Comparison of ENCODE assay signal across 22 cellular contexts in genomic region chr13:20519887-20520286, GRCh38. TPM values are rescaled to one million over a fixed set of nuclear protein-coding genes. Genes with fewer than 3 reads are reported as not detected.
DNase-seq lines count a peak whose midpoint lies in the region; ATAC-seq, FAIRE-seq and TF ChIP-seq lines count a peak whose summit lies in the region.
"Had no signal": no experiment of that assay in that cellular context is flagged by ENCODE, and none has a peak within 500 bp of the region (broad histone marks: within the 10 kb centered on the region; RNA-seq: fewer than 3 reads in every experiment).

No MANE protein-coding gene starts in this region.

- TF ChIP-seq RAD21 in GM12878 (IDR thresholded peaks at IDR 0.05; ENCODE audit: insufficient read depth, low read depth, low read length) = no peak

- H3K9me3 ChIP-seq in GM12878 (replicated peaks; ENCODE audit: control insufficient read depth, insufficient read depth, low read length) (no peaks in the 10 kb centered on the region; the same call in 2 of the 3 replicates), kidney (ENCODE audit: control insufficient read depth in 1 of 2, low read length in 2 of 2) (no peaks in the 10 kb centered on the region)

- no peak overlapping the region for H3K27ac ChIP-seq in GM12878 (ENCODE audit: control insufficient read depth, insufficient read depth)
- peak overlapping the region; percentile 86 to 98 for H3K27ac ChIP-seq in kidney (ENCODE audit: low read depth in 2 of 2, low read length in 2 of 2)
- H3K27ac ChIP-seq: C4-2B had no signal

- no peaks in the 10 kb centered on the region; the same call in 1 of the 2 replicates for H3K4me1 ChIP-seq in GM12878 (ENCODE audit: control insufficient read depth, insufficient read depth, low read length)
- peaks cover 19 to 33% of the 10 kb centered on the region in 2 donors for H3K4me1 ChIP-seq in kidney (ENCODE audit: control insufficient read depth in 1 of 2, insufficient read depth in 1 of 2, low read depth in 1 of 2, low read length in 2 of 2)

- CTCF ChIA-PET in GM12878 (lab: Yijun Ruan, JAX) = no interaction called here
- CTCF ChIA-PET in activated CD4-positive, alpha-beta memory T cell treated with anti-CD3 and anti-CD28 coated beads for 36 hours (lab: Charles Lee) = no interaction called here

- peaks cover 7% of the 10 kb centered on the region for H3K36me3 Mint-ChIP-seq in memory B cell
- H3K36me3 Mint-ChIP-seq in activated CD4-positive, alpha-beta memory T cell treated with anti-CD3 and anti-CD28 coated beads for 36 hours = no peaks in the 10 kb centered on the region
- H3K36me3 Mint-ChIP-seq in activated naive CD8-positive, alpha-beta T cell treated with anti-CD3 and anti-CD28 coated beads, Interleukin-2, amount 50 U/mL, for 24 hours (ENCODE audit: low read depth) = peaks cover 1% of the 10 kb centered on the region

- RAD21 ChIA-PET in GM12878 (lab: Charles Lee; ENCODE audit: unreplicated experiment) = no interaction called here

- peaks cover 15% of the 10 kb centered on the region for H3K4me1 Mint-ChIP-seq in memory B cell
- H3K4me1 Mint-ChIP-seq in activated CD4-positive, alpha-beta memory T cell treated with anti-CD3 and anti-CD28 coated beads for 36 hours (ENCODE audit: low read depth) = peaks cover 16% of the 10 kb centered on the region
- H3K4me1 Mint-ChIP-seq in activated naive CD8-positive, alpha-beta T cell treated with anti-CD3 and anti-CD28 coated beads, Interleukin-2, amount 50 U/mL, for 24 hours = peaks cover 11% of the 10 kb centered on the region

- TF ChIP-seq CTCF in AG09319 (IDR thresholded peaks at IDR 0.05; ENCODE audit: low read depth, low read length) = no peak
- no peak for TF ChIP-seq CTCF in GM12878 (IDR thresholded peaks at IDR 0.05 in 2 of 3, conservative IDR thresholded peaks at IDR 0.05 in 1 of 3; ENCODE audit: control insufficient read depth in 2 of 3, extremely low read depth in 1 of 3, insufficient read depth in 1 of 3, low read depth in 3 of 3, low read length in 3 of 3)
- TF ChIP-seq CTCF in kidney (IDR thresholded peaks at IDR 0.05; ENCODE audit: borderline replicate concordance, extremely low read depth, insufficient read depth) = no peak

- FAIRE-seq in GM12878 (lab: Jason Lieb, UNC) (no peak), kidney (lab: Jason Lieb, UNC) (peak; percentile 91)
- FAIRE-seq: H54, K562 had no signal

- H3K27me3 ChIP-seq in GM12878 (replicated peaks in 1 of 2; ENCODE audit: control insufficient read depth in 2 of 2, insufficient read depth in 2 of 2, low read length in 1 of 2) = no peaks in the 10 kb centered on the region

- no peak overlapping the region for H2AFZ ChIP-seq in GM12878 (ENCODE audit: control insufficient read depth, low read depth, low read length)

- SMC1A ChIA-PET in GM12878 (lab: Charles Lee; ENCODE audit: uncharacterized antibody, unreplicated experiment) = no interaction called here

- peak overlapping the region; percentile 2 for H3K27ac Mint-ChIP-seq in memory B cell
- H3K27ac Mint-ChIP-seq in activated CD4-positive, alpha-beta memory T cell treated with anti-CD3 and anti-CD28 coated beads for 36 hours = no peak overlapping the region
- H3K27ac Mint-ChIP-seq in activated naive CD8-positive, alpha-beta T cell treated with anti-CD3 and anti-CD28 coated beads, Interleukin-2, amount 50 U/mL, for 24 hours = no peak overlapping the region

- no peak overlapping the region for H3K4me2 ChIP-seq in GM12878 (ENCODE audit: control insufficient read depth, insufficient read depth)

- H3K79me2 ChIP-seq in GM12878 (ENCODE audit: control insufficient read depth, insufficient read depth, low read length) = no peaks in the 10 kb centered on the region; the same call in 1 of the 2 replicates

- no peak overlapping the region for H3K4me3 ChIP-seq in GM12878
- H3K4me3 ChIP-seq in kidney (ENCODE audit: low read length in 2 of 2) = peak overlapping the region in 1 of 2 donors; percentile 42
- H3K4me3 ChIP-seq: K562 had no signal

- in situ Hi-C loops in GM12878 (cut with MboI) = no loop called here

- H3K9ac ChIP-seq in GM12878 (ENCODE audit: control insufficient read depth, insufficient read depth, low read length) = no peak overlapping the region
- H3K9ac ChIP-seq in kidney (ENCODE audit: low read length in 2 of 2) = peak overlapping the region in 1 of 2 donors; percentile 79

- H3K9me3 Mint-ChIP-seq in memory B cell = no peaks in the 10 kb centered on the region
- no peaks in the 10 kb centered on the region for H3K9me3 Mint-ChIP-seq in activated CD4-positive, alpha-beta memory T cell treated with anti-CD3 and anti-CD28 coated beads for 36 hours
- H3K9me3 Mint-ChIP-seq in activated naive CD8-positive, alpha-beta T cell treated with anti-CD3 and anti-CD28 coated beads, Interleukin-2, amount 50 U/mL, for 24 hours = no peaks in the 10 kb centered on the region

- DNase-seq in AG09319 (ENCODE audit: extremely low read depth, low read depth) (peak; percentile 27), GM12878 (ENCODE audit: low read depth, low spot score) (no peak), kidney (no peak), memory B cell (ENCODE audit: low spot score in 2 of 2) (no peak)
- DNase-seq in stimulated activated CD4-positive, alpha-beta T cell treated with anti-CD3 and anti-CD28 coated beads, Interleukin-12 subunit alpha, Interleukin-12 subunit beta, amount 100 ng/mL, for 4 hours = no peak
- no peak for DNase-seq in activated CD4-positive, alpha-beta memory T cell treated with anti-CD3 and anti-CD28 coated beads for 36 hours
- DNase-seq in activated naive CD8-positive, alpha-beta T cell treated with anti-CD3 and anti-CD28 coated beads, Interleukin-2, amount 50 U/mL, for 24 hours = no peak
- DNase-seq: COR-L47; DMS153; NCI-H1417; NCI-H187 treated with DMSO at 0.1 percent for 48 hours; NCI-H2171; NCI-H446; NCI-H69; NK-92 treated with Interleukin-12 subunit alpha and Interleukin-12 subunit beta, amount 100 ng/mL, for 24 hours; RPMI8226; SIG-M5 had no signal

- intact Hi-C loops in GM12878 (cut with micrococcal nuclease; ENCODE audit: unreplicated experiment) (no loop called here), kidney (cut with DNase I) (no loop called here)
- intact Hi-C loops in activated CD4-positive, alpha-beta memory T cell treated with anti-CD3 and anti-CD28 coated beads for 36 hours (cut with micrococcal nuclease) = loop anchor here (2.0 to 10.0 kb wide), 3 partner anchors 59 to 385 kb away; partner anchors contain the start of genes EEF1AKMT1 and XPO4

- no peak for TF ChIP-seq EP300 in GM12878 (IDR thresholded peaks at IDR 0.05; ENCODE audit: borderline replicate concordance in 1 of 2, control insufficient read depth in 1 of 2, low read depth in 2 of 2, low read length in 2 of 2)

- TF ChIP-seq POLR2A in GM12878 (IDR thresholded peaks at IDR 0.05; ENCODE audit: low read depth, low read length) = no peak

- no peaks in the 10 kb centered on the region for H3K27me3 Mint-ChIP-seq in memory B cell
- H3K27me3 Mint-ChIP-seq in activated CD4-positive, alpha-beta memory T cell treated with anti-CD3 and anti-CD28 coated beads for 36 hours = no peaks in the 10 kb centered on the region
- no peaks in the 10 kb centered on the region for H3K27me3 Mint-ChIP-seq in activated naive CD8-positive, alpha-beta T cell treated with anti-CD3 and anti-CD28 coated beads, Interleukin-2, amount 50 U/mL, for 24 hours

- no peaks in the 10 kb centered on the region for H4K20me1 ChIP-seq in GM12878 (ENCODE audit: control insufficient read depth, insufficient read depth)

- POLR2A ChIA-PET in GM12878 (lab: Charles Lee) = no interaction called here
- POLR2A ChIA-PET in activated CD4-positive, alpha-beta memory T cell treated with anti-CD3 and anti-CD28 coated beads for 36 hours (lab: Charles Lee) = no interaction called here

- no TSS peak for BruUV-seq in GM12878 (replicated peaks; lab: Mats Ljungman, UMichigan)

- WGBS in GM12878 (ENCODE audit: insufficient coverage, insufficient replicate concordance, low lambda C conversion rate, missing lambda C conversion rate) = 3% methylated on average over 1 of the region's 1 CpG

- ATAC-seq in GM12878 (peak; percentile 38), memory B cell (ENCODE audit: low read depth) (no peak), GM21390 (IDR thresholded peaks at IDR 0.05; ENCODE audit: unreplicated experiment) (no peak)
- no peak for ATAC-seq in activated naive CD8-positive, alpha-beta T cell treated with anti-CD3 and anti-CD28 coated beads, Interleukin-2, amount 50 U/mL, for 24 hours
- ATAC-seq: K562 had no signal

- no peak overlapping the region for H3K4me3 Mint-ChIP-seq in memory B cell
- H3K4me3 Mint-ChIP-seq in activated CD4-positive, alpha-beta memory T cell treated with anti-CD3 and anti-CD28 coated beads for 36 hours = no peak overlapping the region
- H3K4me3 Mint-ChIP-seq in activated naive CD8-positive, alpha-beta T cell treated with anti-CD3 and anti-CD28 coated beads, Interleukin-2, amount 50 U/mL, for 24 hours = no peak overlapping the region

- H3K36me3 ChIP-seq in GM12878 (ENCODE audit: control insufficient read depth in 2 of 2, insufficient read depth in 2 of 2, low read length in 1 of 2) = no peaks in the 10 kb centered on the region
- no peaks in the 10 kb centered on the region for H3K36me3 ChIP-seq in kidney (ENCODE audit: control insufficient read depth in 1 of 2, insufficient read depth in 2 of 2, low read length in 2 of 2)

RNA-seq across cellular contexts. Expression of gene CRYL1, which starts 5.8 kb away (rescaled TPM):
- 24.8 and 28.0 TPM in 2 replicates for total RNA-seq in GM12878 (2013; cell fraction: nucleolus; rRNA removed)
- 11.3 and 11.5 TPM in 2 replicates for total RNA-seq in GM12878 (2014; rRNA removed)
- total RNA-seq in GM12878 (2014; rRNA removed; fragmentation: Illumina TruSeq; extraction: Trizol) = 7.3 and 7.5 TPM in 2 replicates
- 10.4 and 10.7 TPM in 2 replicates for total RNA-seq in GM12878 (2021)
- 12.6 TPM for polyA plus RNA-seq in GM12878 (2011; ENCODE audit: low read depth)
- polyA plus RNA-seq in GM12878 (2011; rRNA removed) = 33.7 and 36.7 TPM in 2 replicates
- polyA plus RNA-seq in GM12878 (2011; cell fraction: cytosol; rRNA removed) = 38.7 and 51.2 TPM in 2 replicates
- 19.9 and 25.2 TPM in 2 replicates for polyA plus RNA-seq in GM12878 (2011; cell fraction: nucleus; rRNA removed)
- 13.4 and 17.8 TPM in 2 replicates for polyA plus RNA-seq in GM12878 (2012)
- 8.0 and 12.9 TPM in 2 replicates for polyA plus RNA-seq in GM12878 (2014; fragmentation: Illumina TruSeq; extraction: Trizol)
- polyA plus RNA-seq in GM12878 (2014; fragmentation: Nextera tagmentation; extraction: Ambion mirVana) = 1 to 10 TPM; 5.5 to 7.9 TPM
- polyA plus RNA-seq in GM12878 (2014; rRNA removed) = 11.6 and 13.8 TPM in 2 replicates
- 10 to 100 TPM; 13.0 to 13.8 TPM for polyA plus RNA-seq in GM12878 (2016; fragmentation: Nextera tagmentation; extraction: Ambion mirVana)
- 27.8 and 30.2 TPM in 2 replicates for polyA minus RNA-seq in GM12878 (2011; rRNA and poly(A)+ RNA removed)
- 4.9 and 6.0 TPM in 2 replicates for polyA minus RNA-seq in GM12878 (2011; cell fraction: cytosol; rRNA and poly(A)+ RNA removed)
- polyA minus RNA-seq in GM12878 (2011; cell fraction: nucleus; rRNA and poly(A)+ RNA removed) = 7.1 and 8.6 TPM in 2 replicates
- 130 TPM for total RNA-seq in kidney
- 462 TPM for polyA plus RNA-seq in kidney (ENCODE audit: insufficient read depth, low read depth, low replicate concordance)
- total RNA-seq in activated CD4-positive, alpha-beta memory T cell treated with anti-CD3 and anti-CD28 coated beads for 36 hours = 10 to 100 TPM; 17.5 to 18.2 TPM
- total RNA-seq: OCI-LY7 had no signal

RNA-seq across cellular contexts. Expression of gene IFT88, which starts 47.1 kb away (rescaled TPM):
- total RNA-seq in GM12878 (2013; cell fraction: nucleolus; rRNA removed) = 18.7 and 22.4 TPM in 2 replicates
- total RNA-seq in GM12878 (2014; rRNA removed) (3.4 and 3.7 TPM in 2 replicates), GM12878 (2014; rRNA removed; fragmentation: Illumina TruSeq; extraction: Trizol) (5.2 and 5.4 TPM in 2 replicates), GM12878 (2021) (3.5 and 4.3 TPM in 2 replicates), kidney (30.3 TPM)
- polyA plus RNA-seq in GM12878 (2011; ENCODE audit: low read depth) = 1.7 TPM
- polyA plus RNA-seq in GM12878 (2011; rRNA removed) (2.9 and 5.1 TPM in 2 replicates), GM12878 (2014; fragmentation: Illumina TruSeq; extraction: Trizol) (4.8 and 5.9 TPM in 2 replicates), GM12878 (2014; fragmentation: Nextera tagmentation; extraction: Ambion mirVana) (1 to 10 TPM; 3.3 to 3.8 TPM), GM12878 (2014; rRNA removed) (2.4 and 3.8 TPM in 2 replicates), GM12878 (2016; fragmentation: Nextera tagmentation; extraction: Ambion mirVana) (1 to 10 TPM; 5.0 to 5.6 TPM), kidney (ENCODE audit: insufficient read depth, low read depth, low replicate concordance) (20.2 TPM)
- polyA plus RNA-seq in GM12878 (2011; cell fraction: cytosol; rRNA removed) = 0.97 and 1.6 TPM in 2 replicates
- 3.4 and 4.3 TPM in 2 replicates for polyA plus RNA-seq in GM12878 (2011; cell fraction: nucleus; rRNA removed)
- 2.9 and 3.0 TPM in 2 replicates for polyA plus RNA-seq in GM12878 (2012)
- polyA minus RNA-seq in GM12878 (2011; rRNA and poly(A)+ RNA removed) = 3.0 and 3.2 TPM in 2 replicates
- 1.7 and 2.1 TPM in 2 replicates for polyA minus RNA-seq in GM12878 (2011; cell fraction: cytosol; rRNA and poly(A)+ RNA removed)
- 4.8 and 7.2 TPM in 2 replicates for polyA minus RNA-seq in GM12878 (2011; cell fraction: nucleus; rRNA and poly(A)+ RNA removed)
- 1 to 10 TPM; 4.7 to 5.3 TPM for total RNA-seq in activated CD4-positive, alpha-beta memory T cell treated with anti-CD3 and anti-CD28 coated beads for 36 hours
